ENCODE assay signal across 15 cellular contexts in genomic region chr7:31082017-31082416, GRCh38. TPM values are rescaled to one million over a fixed set of nuclear protein-coding genes. Genes with fewer than 3 reads are reported as not detected.
"Had no signal": no experiment of that assay in that cellular context is flagged by ENCODE, and none has a peak within 500 bp of the region (broad histone marks: within the 10 kb centered on the region; RNA-seq: fewer than 3 reads in every experiment).

No MANE protein-coding gene starts in this region.

- H3K4me1 Mint-ChIP-seq: activated naive CD4-positive, alpha-beta T cell treated with anti-CD3 and anti-CD28 coated beads, Interleukin-2, amount 50 U/mL, for 24 hours had no signal

- H3K9me3 ChIP-seq: colonic mucosa, stomach, thoracic aorta had no signal

- H3K4me3 Mint-ChIP-seq: activated naive CD4-positive, alpha-beta T cell treated with anti-CD3 and anti-CD28 coated beads, Interleukin-2, amount 50 U/mL, for 24 hours; mesothelial cell of epicardium had no signal

- H3K4me3 ChIP-seq: colonic mucosa, lung, stomach, thoracic aorta had no signal

- H3K36me3 ChIP-seq: colonic mucosa, stomach, thoracic aorta had no signal

- H3K27me3 ChIP-seq: colonic mucosa had no signal

- DNase-seq: activated CD4-positive, alpha-beta T cell treated with anti-CD3 and anti-CD28 coated beads, Interleukin-2, amount 50 U/mL, for 4 hours; activated CD4-positive, CD25-positive, alpha-beta regulatory T cell treated with anti-CD3 and anti-CD28 coated beads, Interleukin-2, amount 50 U/mL, for 72 hours; activated T-cell treated with anti-CD3 and anti-CD28 coated beads, Interleukin-2, amount 50 U/mL, for 1 hour; colonic mucosa; foreskin keratinocyte; stimulated activated CD4-positive, alpha-beta T cell treated with anti-CD3 and anti-CD28 coated beads, Interleukin-1b, Interleukin-23, amount 100 ng/mL, for 48 hours; stomach; T-helper 9 cell had no signal

- H3K4me1 ChIP-seq: colonic mucosa, foreskin keratinocyte, stomach had no signal

- H3K27ac ChIP-seq: colonic mucosa, foreskin keratinocyte, thoracic aorta had no signal

- H3K27ac Mint-ChIP-seq: activated naive CD4-positive, alpha-beta T cell treated with anti-CD3 and anti-CD28 coated beads, Interleukin-2, amount 50 U/mL, for 24 hours; activated T-helper 2 cell treated with anti-CD3 and anti-CD28 coated beads, Interferon-gamma antibody, Interleukin-2, Interleukin-4, amounts not matched to agents 10 μg/mL and 5 μg/mL and 100 μg/mL, durations not matched to agents 14 hours and 24 hours and 36 hours had no signal

- ATAC-seq: foreskin keratinocyte, sciatic nerve had no signal

- H3K36me3 Mint-ChIP-seq: activated naive CD4-positive, alpha-beta T cell treated with anti-CD3 and anti-CD28 coated beads, Interleukin-2, amount 50 U/mL, for 24 hours; mesothelial cell of epicardium had no signal

- H3K9me3 Mint-ChIP-seq: activated naive CD4-positive, alpha-beta T cell treated with anti-CD3 and anti-CD28 coated beads, Interleukin-2, amount 50 U/mL, for 24 hours; activated T-helper 2 cell treated with anti-CD3 and anti-CD28 coated beads, Interferon-gamma antibody, Interleukin-2, Interleukin-4, amounts not matched to agents 10 μg/mL and 5 μg/mL and 100 μg/mL, durations not matched to agents 14 hours and 24 hours and 36 hours; mesothelial cell of epicardium had no signal

RNA-seq across cellular contexts. Expression of gene ADCYAP1R1, which starts 29.9 kb away (rescaled TPM):
- total RNA-seq: activated T-helper 2 cell treated with anti-CD3 and anti-CD28 coated beads, Interferon-gamma antibody, Interleukin-2, Interleukin-4, amounts not matched to agents 10 μg/mL and 5 μg/mL and 100 μg/mL, durations not matched to agents 14 hours and 24 hours and 36 hours; foreskin keratinocyte; osteocyte had no signal
- polyA plus RNA-seq: foreskin keratinocyte had no signal
